Comparison of ENCODE assay signal across 8 cellular contexts in the genomic region with DNA sequence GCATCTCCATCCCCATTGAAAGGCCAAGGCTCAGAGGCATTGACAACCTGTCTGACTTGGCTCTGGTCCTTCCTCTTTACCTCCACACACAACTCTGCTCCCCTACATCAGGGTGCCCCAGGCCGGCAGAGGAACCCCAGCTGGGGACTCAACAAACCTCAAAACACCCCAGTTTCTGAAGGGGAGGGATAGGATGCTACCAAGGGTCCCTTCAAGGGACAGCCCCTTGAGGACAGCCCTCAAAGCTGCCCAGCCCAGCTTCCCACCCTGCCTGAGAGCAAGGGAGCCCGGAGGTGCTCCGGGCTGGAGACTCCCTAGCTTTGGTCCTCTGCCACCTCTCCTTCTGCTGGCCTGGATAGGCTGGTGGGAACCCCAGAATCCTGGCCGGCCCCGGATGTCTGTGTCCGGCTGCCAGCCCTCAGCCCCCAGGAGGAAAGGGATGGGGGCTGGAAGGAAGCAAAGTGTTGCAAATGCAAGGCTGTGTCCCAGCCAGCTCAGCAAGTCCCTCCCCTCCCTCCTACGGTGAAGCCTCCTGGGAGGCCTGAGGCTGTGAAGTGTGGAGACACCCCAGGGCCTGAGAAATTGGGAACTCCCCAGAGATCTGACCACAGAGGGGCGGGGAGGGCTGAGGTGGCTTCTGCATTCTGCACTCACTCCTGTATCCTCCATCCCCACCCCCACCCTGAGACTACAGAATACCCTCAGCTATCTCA. TPM values are rescaled to one million over a fixed set of nuclear protein-coding genes. Genes with fewer than 3 reads are reported as not detected.
A peak's percentile ranks its signal among the peaks of the same experiment; 100 is the strongest.
DNase-seq lines count a peak whose midpoint lies in the region; ATAC-seq and TF ChIP-seq lines count a peak whose summit lies in the region.

No MANE protein-coding gene starts in this region.

- CTCF ChIA-PET in mammary epithelial cell (lab: Charles Lee; ENCODE audit: low non-redundant PET), result no interaction called here

- BruUV-seq in mammary epithelial cell (replicated peaks; lab: Mats Ljungman, UMichigan), result no TSS peak

- peaks cover 2% of the 10 kb centered on the region for H3K36me3 ChIP-seq in mammary epithelial cell (ENCODE audit: insufficient read depth, low read length)
- no peaks in the 10 kb centered on the region for H3K36me3 ChIP-seq in mucosa of descending colon (ENCODE audit: low read depth)

- intact Hi-C loops in mammary epithelial cell (cut with micrococcal nuclease) (loop anchor here (1.0 to 5.0 kb wide), 2 partner anchors 14 to 100 kb away; no protein-coding TSS in a partner anchor), mucosa of descending colon (cut with DNase I, micrococcal nuclease) (no loop called here)

- ATAC-seq in mucosa of descending colon (peak; percentile 2), GM18858 (IDR thresholded peaks at IDR 0.05; ENCODE audit: unreplicated experiment) (no peak)

- H2AFZ ChIP-seq in mammary epithelial cell (ENCODE audit: low read depth, low read length), result no peak overlapping the region

- peaks cover 46% of the 10 kb centered on the region for H3K4me1 ChIP-seq in mammary epithelial cell (ENCODE audit: insufficient read depth, low read length)
- peaks cover 34% of the 10 kb centered on the region for H3K4me1 ChIP-seq in mucosa of descending colon (ENCODE audit: low read depth)

- H3K4me3 ChIP-seq in mammary epithelial cell (replicated peaks in 1 of 3; ENCODE audit: insufficient read depth in 1 of 3, low read depth in 2 of 3, low read length in 3 of 3) (no peak overlapping the region), mucosa of descending colon (no peak overlapping the region)

- no peak for TF ChIP-seq CTCF in mammary epithelial cell (conservative IDR thresholded peaks at IDR 0.05 in 1 of 2, IDR thresholded peaks at IDR 0.05 in 1 of 2; ENCODE audit: extremely low read depth in 1 of 2, insufficient read depth in 1 of 2, low read depth in 1 of 2, low read length in 2 of 2)
- no peak for TF ChIP-seq CTCF in mucosa of descending colon (IDR thresholded peaks at IDR 0.05)

- WGBS in mammary epithelial cell (ENCODE audit: low coverage, missing lambda C conversion rate), result 56% methylated on average over 5 of the region's 8 CpGs

- no peak overlapping the region for H3K4me2 ChIP-seq in mammary epithelial cell (ENCODE audit: insufficient read depth, low read depth, low read length)

- peak; percentile 33 to 59 for DNase-seq in stimulated activated CD4-positive, alpha-beta T cell treated with anti-CD3 and anti-CD28 coated beads, Interleukin-12 subunit alpha, Interleukin-12 subunit beta, amount 100 ng/mL, for 24 hours (ENCODE audit: low read depth in 2 of 2)
- DNase-seq in stimulated activated CD4-positive, alpha-beta T cell treated with anti-CD3 and anti-CD28 coated beads, Interleukin-2, amount 100 ng/mL, for 48 hours, result no peak
- peak; percentile 88 for DNase-seq in SKM-1 (lab: John Stamatoyannopoulos, UW; ENCODE audit: unreplicated experiment)
- DNase-seq in mammary epithelial cell, result peak; percentile 87
- peak in 2 of 3 donors; percentile 54 to 80 for DNase-seq in mucosa of descending colon
- no peak for DNase-seq in cortex of kidney (lab: John Stamatoyannopoulos, UW)
- DNase-seq in NCI-H1694 (lab: John Stamatoyannopoulos, UW), result no peak

- H3K9me3 ChIP-seq in mammary epithelial cell (replicated peaks; ENCODE audit: insufficient read depth, low read length) (no peaks in the 10 kb centered on the region), mucosa of descending colon (no peaks in the 10 kb centered on the region)

- H4K20me1 ChIP-seq in mammary epithelial cell (ENCODE audit: insufficient read depth, low read length), result no peaks in the 10 kb centered on the region

- no peaks in the 10 kb centered on the region for H3K27me3 ChIP-seq in mammary epithelial cell (ENCODE audit: insufficient read depth, low read length)

- dilution Hi-C loops in mammary epithelial cell (cut with HindIII; ENCODE audit: low sequenced_read_pairs), result no loop called here

- H3K27ac ChIP-seq in mammary epithelial cell (ENCODE audit: insufficient read depth, low read depth, low read length), result no peak overlapping the region

- H3K79me2 ChIP-seq in mammary epithelial cell (ENCODE audit: insufficient read depth, low read length), result no peaks in the 10 kb centered on the region

- no peak overlapping the region for H3K9ac ChIP-seq in mammary epithelial cell (ENCODE audit: insufficient read depth, low read length)

- in situ Hi-C loops in mammary epithelial cell (cut with MboI; ENCODE audit: low sequenced_read_pairs in 2 of 2), result no loop called here

RNA-seq across cellular contexts. Expression of gene MARCKSL1, which starts 1.1 kb away (rescaled TPM):
- total RNA-seq in mammary epithelial cell (10 to 100 TPM; 13.0 to 16.1 TPM), mucosa of descending colon (100 to 1,000 TPM in 2 of 3 donors, 10 to 100 TPM in 1; 37.0 to 149 (median 140) TPM)
- 15.3 TPM for polyA plus RNA-seq in mammary epithelial cell
- 13.9 TPM for polyA minus RNA-seq in mammary epithelial cell

RNA-seq across cellular contexts. Expression of gene FAM229A, which starts 25.2 kb away (rescaled TPM):
- total RNA-seq in mammary epithelial cell (1 to 10 TPM; 1.8 to 6.4 TPM), mucosa of descending colon (10 to 100 TPM in 1 of 3 donors, 1 to 10 TPM in 2; 8.5 to 12.9 (median 9.2) TPM)
- polyA plus RNA-seq in mammary epithelial cell, result 1.1 TPM
- polyA minus RNA-seq in mammary epithelial cell, result not detected

RNA-seq across cellular contexts. Expression of gene TSSK3, which starts 25.2 kb away (rescaled TPM):
- total RNA-seq in mammary epithelial cell (1 to 10 TPM; 1.0 to 1.2 TPM), mucosa of descending colon (1 to 10 TPM; 1.8 to 3.6 (median 2.3) TPM)
- 0.08 TPM for polyA plus RNA-seq in mammary epithelial cell
- not detected for polyA minus RNA-seq in mammary epithelial cell

RNA-seq across cellular contexts. Expression of gene HDAC1, which starts 45.2 kb away (rescaled TPM):
- total RNA-seq in mammary epithelial cell (10 to 100 TPM; 56.5 to 84.3 TPM), mucosa of descending colon (100 to 1,000 TPM; 143 to 208 (median 203) TPM)
- 120 TPM for polyA plus RNA-seq in mammary epithelial cell
- polyA minus RNA-seq in mammary epithelial cell, result 92.7 TPM

RNA-seq across cellular contexts. Expression of gene BSDC1, which starts 57.1 kb away (rescaled TPM):
- total RNA-seq in mammary epithelial cell (10 to 100 TPM; 47.6 to 78.5 TPM), mucosa of descending colon (10 to 100 TPM; 72.1 to 89.9 (median 73.1) TPM)
- 33.2 TPM for polyA plus RNA-seq in mammary epithelial cell
- 27.8 TPM for polyA minus RNA-seq in mammary epithelial cell

Comparison
In these comparisons a context has a peak if more than half of its experiments do, and no peak if none do; other contexts are left out.
1. DNase-seq: peak in stimulated activated CD4-positive, alpha-beta T cell treated with anti-CD3 and anti-CD28 coated beads, Interleukin-12 subunit alpha, Interleukin-12 subunit beta, amount 100 ng/mL, for 24 hours (2 of 2), SKM-1 (single experiment), mammary epithelial cell (single experiment) and mucosa of descending colon (2 of 3); none in stimulated activated CD4-positive, alpha-beta T cell treated with anti-CD3 and anti-CD28 coated beads, Interleukin-2, amount 100 ng/mL, for 48 hours (0 of 2), cortex of kidney (single experiment) and NCI-H1694 (single experiment).